Comparison of ENCODE assay signal across 26 cellular contexts in the genomic region with DNA sequence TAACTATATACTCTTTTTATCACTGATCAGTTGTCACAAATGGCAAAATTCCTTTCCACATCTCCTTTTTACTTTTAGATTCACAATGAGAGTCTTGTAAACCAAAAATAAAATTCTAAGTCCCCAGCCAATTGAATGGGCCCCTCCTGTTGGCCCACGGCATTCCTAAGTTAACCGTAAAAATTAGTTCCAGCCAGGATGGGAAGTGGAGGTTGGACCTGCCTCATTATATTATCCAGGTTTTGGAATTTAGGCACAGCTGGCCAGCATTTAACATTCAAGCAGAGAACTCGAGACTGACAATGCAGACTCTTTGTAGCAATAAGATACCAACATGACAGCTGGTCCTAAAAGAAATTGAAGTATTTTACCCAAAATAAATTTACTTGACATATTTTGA.
DNase-seq lines count a peak whose midpoint lies in the region; ATAC-seq and TF ChIP-seq lines count a peak whose summit lies in the region.
"Had no signal": no experiment of that assay in that cellular context is flagged by ENCODE, and none has a peak within 500 bp of the region (broad histone marks: within the 10 kb centered on the region; RNA-seq: fewer than 3 reads in every experiment).

No MANE protein-coding gene starts in this region.

- H3K4me1 Mint-ChIP-seq in WTC11 = peaks cover 82% of the 10 kb centered on the region
- H3K4me1 Mint-ChIP-seq: CD4-positive, alpha-beta memory T cell had no signal

- H3K9me3 Mint-ChIP-seq in WTC11 = 0 out of 2 replicates have a peak, but pooled peaks cover 4% of the 10 kb centered on the region

- intact Hi-C loops in cardiac septum (cut with DNase I) (no loop called here), breast epithelium (cut with DNase I; ENCODE audit: low total_unique reads) (no loop called here)

- DNase-seq in WTC11 (ENCODE audit: low spot score) = no peak
- no peak for DNase-seq in NOMO-1 treated with DMSO at 0.1 percent for 48 hours (lab: John Stamatoyannopoulos, UW; ENCODE audit: unreplicated experiment)
- DNase-seq in coronary artery (ENCODE audit: low spot score) = no peak
- no peak for DNase-seq in cardiac septum (ENCODE audit: low spot score)
- no peak for DNase-seq in breast epithelium (ENCODE audit: low spot score in 2 of 2)
- DNase-seq: AML-193; C1 segment of cervical spinal cord; CD4-positive, alpha-beta memory T cell; COR-L47; DMS79; EL; GDM1; Kasumi-1; NCI-H1105 treated with DMSO at 0.1 percent for 48 hours; NCI-H146; NCI-H1930; NCI-H2107; NCI-H446 treated with DMSO at 0.1 percent for 48 hours; NCI-H526; Right ventricle myocardium superior; RPMI8226 had no signal

- POLR2A ChIA-PET in WTC11 (lab: Charles Lee) = interaction anchor here (1.2 kb wide), 1 partner anchor 97 kb away, joined by 3 read pairs; no protein-coding TSS in a partner anchor

- no peak for TF ChIP-seq POLR2A in breast epithelium (IDR thresholded peaks at IDR 0.05)

- H3K27me3 ChIP-seq in HUES6 (ENCODE audit: control insufficient read depth, insufficient read depth, low read length) = no peaks in the 10 kb centered on the region
- H3K27me3 ChIP-seq in iPS-20b (ENCODE audit: insufficient read depth, low read length) = no peaks in the 10 kb centered on the region
- H3K27me3 ChIP-seq in breast epithelium = no peaks in the 10 kb centered on the region

- TF ChIP-seq CTCF in WTC11 (IDR thresholded peaks at IDR 0.05) (no peak), coronary artery (IDR thresholded peaks at IDR 0.05) (no peak), breast epithelium (IDR thresholded peaks at IDR 0.05) (no peak)

- H3K27ac ChIP-seq in HUES6 (ENCODE audit: low read depth, low read length) (peak overlapping the region; percentile 60), iPS-20b (ENCODE audit: low read length) (peak overlapping the region; percentile 75), coronary artery (no peak overlapping the region), breast epithelium (no peak overlapping the region)
- H3K27ac ChIP-seq: A549, HL-60 had no signal

- ATAC-seq in WTC11 = no peak; the same call in 1 of the 2 replicates
- ATAC-seq: A549, K562 had no signal

- H3K27me3 Mint-ChIP-seq in WTC11 (ENCODE audit: low read depth) = no peaks in the 10 kb centered on the region
- H3K27me3 Mint-ChIP-seq: CD4-positive, alpha-beta memory T cell had no signal

- no peaks in the 10 kb centered on the region for H3K36me3 ChIP-seq in HUES6 (ENCODE audit: control insufficient read depth, insufficient read depth, low read length)
- H3K36me3 ChIP-seq in iPS-20b (ENCODE audit: insufficient read depth, low read depth, low read length) = no peaks in the 10 kb centered on the region
- H3K36me3 ChIP-seq in breast epithelium = no peaks in the 10 kb centered on the region

- peak overlapping the region; percentile 7; the same call in 1 of the 2 replicates for H3K4me3 Mint-ChIP-seq in WTC11
- H3K4me3 Mint-ChIP-seq: CD4-positive, alpha-beta memory T cell had no signal

- H3K9ac ChIP-seq in HUES6 (ENCODE audit: low read length) (no peak overlapping the region), iPS-20b (ENCODE audit: low read depth, low read length) (peak overlapping the region; percentile 40; the same call in 1 of the 2 replicates)

- H3K4me1 ChIP-seq in HUES6 (ENCODE audit: control insufficient read depth, insufficient read depth, low read length) = peaks cover 51% of the 10 kb centered on the region
- H3K4me1 ChIP-seq in iPS-20b (ENCODE audit: insufficient read depth, low read length) = peaks cover 51% of the 10 kb centered on the region
- no peaks in the 10 kb centered on the region for H3K4me1 ChIP-seq in breast epithelium
- H3K4me1 ChIP-seq: A549 had no signal

- CTCF ChIA-PET in WTC11 (lab: Charles Lee) = no interaction called here

- no peaks in the 10 kb centered on the region for H3K36me3 Mint-ChIP-seq in WTC11
- H3K36me3 Mint-ChIP-seq: CD4-positive, alpha-beta memory T cell had no signal

- H3K9me3 ChIP-seq in HUES6 (ENCODE audit: control insufficient read depth, insufficient read depth, low read depth, low read length) = no peaks in the 10 kb centered on the region
- no peaks in the 10 kb centered on the region for H3K9me3 ChIP-seq in iPS-20b (ENCODE audit: insufficient read depth, low read depth, low read length)
- no peaks in the 10 kb centered on the region for H3K9me3 ChIP-seq in breast epithelium
- H3K9me3 ChIP-seq: A549 had no signal

- H3K4me3 ChIP-seq in HUES6 (ENCODE audit: low read depth, low read length) = no peak overlapping the region
- peak overlapping the region; percentile 4; the same call in 1 of the 2 replicates for H3K4me3 ChIP-seq in iPS-20b (ENCODE audit: low read length)
- H3K4me3 ChIP-seq in coronary artery = no peak overlapping the region
- H3K4me3 ChIP-seq in breast epithelium = no peak overlapping the region
- H3K4me3 ChIP-seq: A549, K562 had no signal

- H3K27ac Mint-ChIP-seq in WTC11 = peak overlapping the region; percentile 95
- H3K27ac Mint-ChIP-seq: CD4-positive, alpha-beta memory T cell had no signal

TF ChIP-seq in WTC11, 78 proteins besides CTCF, POLR2A, EP300 and RAD21:
- no peak for TF ChIP-seq ZSCAN18 (CRISPR knock-in tag; IDR thresholded peaks at IDR 0.05)
- TF ChIP-seq SMAD4 (CRISPR knock-in tag; IDR thresholded peaks at IDR 0.05) = no peak
- no peak for TF ChIP-seq SP1 (CRISPR knock-in tag; conservative IDR thresholded peaks at IDR 0.05)
- TF ChIP-seq, protein P1, sequence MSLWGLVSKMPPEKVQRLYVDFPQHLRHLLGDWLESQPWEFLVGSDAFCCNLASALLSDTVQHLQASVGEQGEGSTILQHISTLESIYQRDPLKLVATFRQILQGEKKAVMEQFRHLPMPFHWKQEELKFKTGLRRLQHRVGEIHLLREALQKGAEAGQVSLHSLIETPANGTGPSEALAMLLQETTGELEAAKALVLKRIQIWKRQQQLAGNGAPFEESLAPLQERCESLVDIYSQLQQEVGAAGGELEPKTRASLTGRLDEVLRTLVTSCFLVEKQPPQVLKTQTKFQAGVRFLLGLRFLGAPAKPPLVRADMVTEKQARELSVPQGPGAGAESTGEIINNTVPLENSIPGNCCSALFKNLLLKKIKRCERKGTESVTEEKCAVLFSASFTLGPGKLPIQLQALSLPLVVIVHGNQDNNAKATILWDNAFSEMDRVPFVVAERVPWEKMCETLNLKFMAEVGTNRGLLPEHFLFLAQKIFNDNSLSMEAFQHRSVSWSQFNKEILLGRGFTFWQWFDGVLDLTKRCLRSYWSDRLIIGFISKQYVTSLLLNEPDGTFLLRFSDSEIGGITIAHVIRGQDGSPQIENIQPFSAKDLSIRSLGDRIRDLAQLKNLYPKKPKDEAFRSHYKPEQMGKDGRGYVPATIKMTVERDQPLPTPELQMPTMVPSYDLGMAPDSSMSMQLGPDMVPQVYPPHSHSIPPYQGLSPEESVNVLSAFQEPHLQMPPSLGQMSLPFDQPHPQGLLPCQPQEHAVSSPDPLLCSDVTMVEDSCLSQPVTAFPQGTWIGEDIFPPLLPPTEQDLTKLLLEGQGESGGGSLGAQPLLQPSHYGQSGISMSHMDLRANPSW (CRISPR knock-in tag; conservative IDR thresholded peaks at IDR 0.05; ENCODE audit: low read depth) = no peak
- no peak for TF ChIP-seq ZNF423 (CRISPR knock-in tag; IDR thresholded peaks at IDR 0.05)
- no peak for TF ChIP-seq NR3C1 (CRISPR knock-in tag; conservative IDR thresholded peaks at IDR 0.05; ENCODE audit: low read depth)
- TF ChIP-seq JUN (CRISPR knock-in tag; IDR thresholded peaks at IDR 0.05) = no peak
- no peak for TF ChIP-seq NR1H2 (CRISPR knock-in tag; IDR thresholded peaks at IDR 0.05)
- no peak for TF ChIP-seq PREB (CRISPR knock-in tag; IDR thresholded peaks at IDR 0.05; ENCODE audit: borderline replicate concordance)
- TF ChIP-seq JAZF1 (CRISPR knock-in tag; IDR thresholded peaks at IDR 0.05) = no peak

Comparison
In these comparisons a context has a peak if more than half of its experiments do, and no peak if none do; other contexts are left out.
1. H3K27ac ChIP-seq: peak in HUES6 (single experiment) and iPS-20b (single experiment); none in coronary artery (0 of 2) and breast epithelium (0 of 2).